In the genomic region with DNA sequence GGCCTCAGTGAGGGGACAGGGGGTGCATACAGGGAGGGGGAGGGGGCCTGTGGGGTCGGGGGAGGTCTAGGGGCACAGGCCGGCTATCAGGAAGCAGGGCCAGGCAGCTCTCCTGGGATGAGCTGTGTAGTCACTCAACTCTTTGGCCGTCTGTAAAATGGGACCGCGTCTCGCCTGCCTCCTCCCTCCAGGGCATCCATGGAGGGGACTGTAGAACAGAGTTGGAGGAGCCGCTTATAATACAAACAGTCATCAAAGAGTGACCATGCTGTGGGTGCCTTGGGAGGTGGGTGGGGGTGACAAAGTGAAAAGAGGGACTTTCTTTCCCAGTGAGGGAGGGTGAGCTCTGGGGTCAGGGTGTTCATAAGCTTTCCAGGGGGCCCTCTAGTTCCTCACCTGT, we compare ENCODE assay signal across 11 cellular contexts.
DNase-seq lines count a peak whose midpoint lies in the region; ATAC-seq and TF ChIP-seq lines count a peak whose summit lies in the region.
"Had no signal": no experiment of that assay in that cellular context is flagged by ENCODE, and none has a peak within 500 bp of the region (broad histone marks: within the 10 kb centered on the region; RNA-seq: fewer than 3 reads in every experiment).

No MANE protein-coding gene starts in this region.

- peak overlapping the region; percentile 47 for H3K4me2 ChIP-seq in Loucy (ENCODE audit: low read depth, low read length, poor library complexity, severe bottlenecking)

- 53 to 90% methylated on average over 4 to 6 of the region's 7 CpGs for WGBS in thyroid gland, 2 donors

- ATAC-seq in GM18907 (IDR thresholded peaks at IDR 0.05; ENCODE audit: unreplicated experiment), result no peak

- no peak overlapping the region for H2AFZ ChIP-seq in Loucy (ENCODE audit: low read length)

- peaks cover 81% of the 10 kb centered on the region for H3K4me1 ChIP-seq in Loucy (ENCODE audit: insufficient read depth, low read length, poor library complexity, severe bottlenecking)
- H3K4me1 ChIP-seq in thyroid gland, result peaks cover 14 to 35% of the 10 kb centered on the region in 2 donors

- H3K4me3 Mint-ChIP-seq in nephron, result no peak overlapping the region

- DNase-seq in coronary artery (ENCODE audit: low spot score) (no peak), thyroid gland (no peak), MG63 (no peak), DMS114 treated with DMSO at 0.1 percent for 48 hours (lab: John Stamatoyannopoulos, UW; ENCODE audit: unreplicated experiment) (no peak)
- DNase-seq: CD4-positive, alpha-beta T cell; NCI-H1417 had no signal

- peak overlapping the region; percentile 85 to 97 (median 92) for H3K27ac Mint-ChIP-seq in nephron

- intact Hi-C loops in thyroid gland (cut with DNase I), result loop anchor here (10.0 kb wide), 1 partner anchor 573 kb away; no protein-coding TSS in a partner anchor

- H3K27me3 ChIP-seq in Loucy (ENCODE audit: insufficient read depth, low read length, poor library complexity, severe bottlenecking), result no peaks in the 10 kb centered on the region
- no peaks in the 10 kb centered on the region for H3K27me3 ChIP-seq in thyroid gland
- no peaks in the 10 kb centered on the region for H3K27me3 ChIP-seq in MG63

- no peaks in the 10 kb centered on the region for H4K20me1 ChIP-seq in Loucy (ENCODE audit: insufficient read depth, low read length, poor library complexity, severe bottlenecking)

- H3K36me3 ChIP-seq in Loucy (ENCODE audit: insufficient read depth, low read length) (no peaks in the 10 kb centered on the region), thyroid gland (no peaks in the 10 kb centered on the region), MG63 (no peaks in the 10 kb centered on the region)

- H3K27me3 Mint-ChIP-seq in nephron (ENCODE audit: low read depth), result peaks cover 3% of the 10 kb centered on the region

- no peaks in the 10 kb centered on the region for H3K9me2 ChIP-seq in Loucy (replicated peaks; ENCODE audit: low read depth, low read length)

- H3K9me3 ChIP-seq in Loucy (ENCODE audit: insufficient read depth, low read depth, low read length) (no peaks in the 10 kb centered on the region), thyroid gland (no peaks in the 10 kb centered on the region), MG63 (no peaks in the 10 kb centered on the region)

- peak overlapping the region; percentile 76 for H3K9ac ChIP-seq in Loucy (ENCODE audit: low read depth, low read length, poor library complexity, severe bottlenecking)

- no peaks in the 10 kb centered on the region for H3K79me2 ChIP-seq in Loucy (ENCODE audit: insufficient read depth, low read length)

- no peaks in the 10 kb centered on the region for H3F3A ChIP-seq in Loucy (ENCODE audit: low read depth)

- TF ChIP-seq CTCF in Loucy (conservative IDR thresholded peaks at IDR 0.05; ENCODE audit: low read length) (no peak), coronary artery (IDR thresholded peaks at IDR 0.05) (no peak), nephron (IDR thresholded peaks at IDR 0.05; ENCODE audit: unreplicated experiment in 3 of 3) (no peak), thyroid gland (IDR thresholded peaks at IDR 0.05) (no peak)

- H3K4me3 ChIP-seq in Loucy (ENCODE audit: low read length, poor library complexity, severe bottlenecking) (peak overlapping the region; percentile 12), coronary artery (peak overlapping the region; percentile 0), thyroid gland (replicated peaks in 1 of 3) (no peak overlapping the region), MG63 (no peak overlapping the region)

- no peak for TF ChIP-seq POLR2A in thyroid gland (IDR thresholded peaks at IDR 0.05)

- H3K36me3 Mint-ChIP-seq in nephron (ENCODE audit: low read depth), result no peaks in the 10 kb centered on the region
- H3K36me3 Mint-ChIP-seq: activated naive CD8-positive, alpha-beta T cell; T-cell had no signal

- peaks cover 72% of the 10 kb centered on the region for H3K4me1 Mint-ChIP-seq in nephron

- H3K9me3 Mint-ChIP-seq in nephron, result no peaks in the 10 kb centered on the region
- H3K9me3 Mint-ChIP-seq: CD4-positive, alpha-beta T cell; T-cell had no signal

- H3K27ac ChIP-seq in coronary artery (peak overlapping the region; percentile 69 to 93), thyroid gland (peak overlapping the region; percentile 5 to 80 (median 50))

Comparison
In these comparisons a context has a peak if more than half of its experiments do, and no peak if none do; other contexts are left out.
1. H3K4me3 ChIP-seq: peak in Loucy (single experiment) and coronary artery (single experiment); none in thyroid gland (0 of 3) and MG63 (single experiment).